11 cellular contexts compared by ENCODE assay signal in genomic region chr22:25051073-25051472, GRCh38.
A peak's percentile ranks its signal among the peaks of the same experiment; 100 is the strongest.
DNase-seq lines count a peak whose midpoint lies in the region; FAIRE-seq and TF ChIP-seq lines count a peak whose summit lies in the region.
"Had no signal": no experiment of that assay in that cellular context is flagged by ENCODE, and none has a peak within 500 bp of the region (broad histone marks: within the 10 kb centered on the region; RNA-seq: fewer than 3 reads in every experiment).

No MANE protein-coding gene starts in this region.

- CTCF ChIA-PET in mammary epithelial cell (lab: Charles Lee; ENCODE audit: low non-redundant PET), result no interaction called here

- WGBS in mammary epithelial cell (ENCODE audit: low coverage, missing lambda C conversion rate), result 84% methylated on average over 2 of the region's 2 CpGs

- peaks cover 3% of the 10 kb centered on the region for H3K79me2 ChIP-seq in mammary epithelial cell (ENCODE audit: insufficient read depth, low read length)

- peaks cover 8% of the 10 kb centered on the region for H3K9me3 ChIP-seq in mammary epithelial cell (replicated peaks; ENCODE audit: insufficient read depth, low read length)

- H3K36me3 Mint-ChIP-seq in nephron (ENCODE audit: low read depth), result peaks cover 35% of the 10 kb centered on the region

- no peaks in the 10 kb centered on the region for H3K27me3 ChIP-seq in mammary epithelial cell (ENCODE audit: insufficient read depth, low read length)
- H3K27me3 ChIP-seq: SJSA1 had no signal

- no TSS peak for BruUV-seq in mammary epithelial cell (replicated peaks; lab: Mats Ljungman, UMichigan)

- peaks cover 3% of the 10 kb centered on the region for H3K9me3 Mint-ChIP-seq in nephron
- H3K9me3 Mint-ChIP-seq: central memory CD8-positive, alpha-beta T cell had no signal

- dilution Hi-C loops in mammary epithelial cell (cut with HindIII; ENCODE audit: low sequenced_read_pairs), result loop anchor here (5.0 kb wide), 1 partner anchor 99 kb away; the partner anchor contains the start of gene KIAA1671

- peaks cover 8% of the 10 kb centered on the region for H3K36me3 ChIP-seq in mammary epithelial cell (ENCODE audit: insufficient read depth, low read length)
- H3K36me3 ChIP-seq: SJSA1 had no signal

- H3K4me1 Mint-ChIP-seq in nephron, result peaks cover 8% of the 10 kb centered on the region

- no peak overlapping the region for H3K27ac Mint-ChIP-seq in nephron
- H3K27ac Mint-ChIP-seq: activated CD8-positive, alpha-beta memory T cell treated with anti-CD3 and anti-CD28 coated beads, Interleukin-2, amount 10 ng/mL, durations not matched to agents 7 days and 5 days had no signal

- no peaks in the 10 kb centered on the region for H4K20me1 ChIP-seq in mammary epithelial cell (ENCODE audit: insufficient read depth, low read length)

- intact Hi-C loops in mammary epithelial cell (cut with micrococcal nuclease), result no loop called here

- no peak overlapping the region for H3K4me3 ChIP-seq in mammary epithelial cell (replicated peaks in 1 of 3; ENCODE audit: insufficient read depth in 1 of 3, low read depth in 2 of 3, low read length in 3 of 3)
- H3K4me3 ChIP-seq: SJSA1 had no signal

- H3K4me2 ChIP-seq in mammary epithelial cell (ENCODE audit: insufficient read depth, low read depth, low read length), result no peak overlapping the region

- no peak overlapping the region for H3K9ac ChIP-seq in mammary epithelial cell (ENCODE audit: insufficient read depth, low read length)

- DNase-seq in ELR (ENCODE audit: low read depth) (peak; percentile 5), mammary epithelial cell (no peak), HTR-8/SVneo (ENCODE audit: insufficient read length, low spot score) (no peak), hippocampal formation (lab: John Stamatoyannopoulos, UW) (no peak), NCI-H187 treated with DMSO at 0.1 percent for 48 hours (lab: John Stamatoyannopoulos, UW) (no peak)
- DNase-seq: activated CD8-positive, alpha-beta memory T cell treated with anti-CD3 and anti-CD28 coated beads, Interleukin-2, amount 10 ng/mL, durations not matched to agents 7 days and 5 days; NCI-H2029 had no signal

- FAIRE-seq in HTR-8/SVneo (lab: Jason Lieb, UNC), result no peak

- H3K4me1 ChIP-seq in mammary epithelial cell (ENCODE audit: insufficient read depth, low read length), result no peaks in the 10 kb centered on the region
- H3K4me1 ChIP-seq: SJSA1 had no signal

- in situ Hi-C loops in mammary epithelial cell (cut with MboI; ENCODE audit: low sequenced_read_pairs in 2 of 2), result no loop called here

- H3K4me3 Mint-ChIP-seq in nephron, result no peak overlapping the region
- H3K4me3 Mint-ChIP-seq: activated CD8-positive, alpha-beta memory T cell treated with anti-CD3 and anti-CD28 coated beads, Interleukin-2, amount 10 ng/mL, durations not matched to agents 7 days and 5 days; central memory CD8-positive, alpha-beta T cell had no signal

- peaks cover 6% of the 10 kb centered on the region for H3K27me3 Mint-ChIP-seq in nephron (ENCODE audit: low read depth)
- H3K27me3 Mint-ChIP-seq: central memory CD8-positive, alpha-beta T cell had no signal

- no peak overlapping the region for H2AFZ ChIP-seq in mammary epithelial cell (ENCODE audit: low read depth, low read length)

- no peak overlapping the region for H3K27ac ChIP-seq in mammary epithelial cell (ENCODE audit: insufficient read depth, low read depth, low read length)
- H3K27ac ChIP-seq: SJSA1 had no signal

- TF ChIP-seq CTCF in LNCAP (IDR thresholded peaks at IDR 0.05) (peak; percentile 38; the same call in 1 of the 2 replicates), mammary epithelial cell (conservative IDR thresholded peaks at IDR 0.05 in 1 of 2, IDR thresholded peaks at IDR 0.05 in 1 of 2; ENCODE audit: extremely low read depth in 1 of 2, insufficient read depth in 1 of 2, low read depth in 1 of 2, low read length in 2 of 2) (peak; percentile 52 to 53), nephron (IDR thresholded peaks at IDR 0.05; ENCODE audit: unreplicated experiment in 3 of 3) (peak; percentile 15 to 33 (median 19))
